Comparison of ENCODE assay signal across 35 cellular contexts in the genomic region with DNA sequence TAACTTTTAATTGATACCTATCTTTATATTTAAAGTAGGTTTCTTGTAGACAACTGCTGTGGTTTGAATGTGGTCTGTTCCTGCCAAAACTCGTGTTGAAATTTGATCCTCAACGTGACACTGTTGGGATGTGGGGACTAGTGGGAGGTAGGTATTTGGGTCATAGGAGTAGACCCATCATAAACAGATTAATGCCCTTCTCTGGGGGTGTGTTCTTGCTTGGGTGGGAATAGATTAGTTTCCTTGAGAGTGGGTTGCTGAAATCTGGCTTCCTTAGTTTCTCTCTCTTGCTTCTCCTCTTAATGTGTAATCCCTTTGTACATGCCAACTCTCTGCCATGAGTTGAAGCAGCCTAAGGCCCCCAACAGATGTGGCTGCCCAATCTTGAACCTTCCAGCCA.
"Had no signal": no experiment of that assay in that cellular context is flagged by ENCODE, and none has a peak within 500 bp of the region (broad histone marks: within the 10 kb centered on the region; RNA-seq: fewer than 3 reads in every experiment).

No MANE protein-coding gene starts in this region.

- H3K4me2 ChIP-seq: KMS-11, SK-N-SH had no signal

- H3K4me3 ChIP-seq: ascending aorta, body of pancreas, Peyer's patch, SJSA1 had no signal

- H3K4me3 Mint-ChIP-seq: activated CD4-positive, alpha-beta T cell treated with anti-CD3 and anti-CD28 coated beads, Interleukin-2, amount 10 ng/mL, durations not matched to agents 24 days and 14 days; activated CD8-positive, alpha-beta T cell treated with anti-CD3 and anti-CD28 coated beads for 36 hours; activated naive CD4-positive, alpha-beta T cell treated with anti-CD3 and anti-CD28 coated beads, Interleukin-2, amount 50 U/mL, for 24 hours; activated naive CD8-positive, alpha-beta T cell treated with anti-CD3 and anti-CD28 coated beads, Interleukin-2, amount 10 ng/mL, durations not matched to agents 7 days and 5 days; activated T-cell treated with anti-CD3 and anti-CD28 coated beads, Interleukin-2, amount 50 U/mL, for 72 hours; T-helper 1 cell treated with Interleukin-12 subunit alpha and Interleukin-12 subunit beta and Interleukin-4 antibody, amounts not matched to agents 30 μg/mL and 1 μg/mL, for 36 hours; T-helper 2 cell treated with Interferon-gamma antibody and Interleukin-4, amounts not matched to agents 5 μg/mL and 100 μg/mL, for 36 hours had no signal

- H3K27ac ChIP-seq: ascending aorta, body of pancreas, KMS-11, Peyer's patch, SJSA1 had no signal

- DNase-seq: activated CD4-positive, alpha-beta T cell treated with anti-CD3 and anti-CD28 coated beads, Interleukin-2, amount 10 ng/mL, durations not matched to agents 24 days and 14 days; activated CD4-positive, alpha-beta T cell treated with anti-CD3 and anti-CD28 coated beads, Interleukin-2, amount 50 U/mL, for 4 hours; activated CD8-positive, alpha-beta T cell treated with anti-CD3 and anti-CD28 coated beads for 36 hours; activated gamma-delta T cell; activated naive CD4-positive, alpha-beta T cell treated with Interleukin-2 at 50 U/mL for 16 hours; activated naive CD8-positive, alpha-beta T cell treated with anti-CD3 and anti-CD28 coated beads, Interleukin-2, amount 10 ng/mL, durations not matched to agents 7 days and 5 days; activated T-cell treated with anti-CD3 and anti-CD28 coated beads, Interleukin-2, amount 50 U/mL, for 1 hour; activated T-cell treated with anti-CD3 and anti-CD28 coated beads, Interleukin-2, amount 50 U/mL, for 72 hours; amygdala; body of pancreas; NCI-H1092 treated with DMSO at 0.1 percent for 48 hours; NCI-H1417; NCI-H146; NCI-H187; NCI-H2029 treated with DMSO at 0.1 percent for 48 hours; NCI-H2107; NCI-H2171; NCI-H446; NCI-H510A treated with DMSO at 0.1 percent for 48 hours; NCI-H526 treated with DMSO at 0.1 percent for 48 hours; NK-92 treated with Interleukin-12 subunit alpha and Interleukin-12 subunit beta, amount 100 ng/mL, for 24 hours; PC-3; Peyer's patch; RPMI8226; SHP77 treated with DMSO at 0.1 percent for 48 hours; SK-N-SH had no signal

- H3K36me3 ChIP-seq: Peyer's patch had no signal

- H3K9me3 Mint-ChIP-seq: activated CD4-positive, alpha-beta T cell treated with anti-CD3 and anti-CD28 coated beads, Interleukin-2, amount 10 ng/mL, durations not matched to agents 24 days and 14 days; activated CD8-positive, alpha-beta T cell treated with anti-CD3 and anti-CD28 coated beads for 36 hours; activated naive CD4-positive, alpha-beta T cell treated with anti-CD3 and anti-CD28 coated beads, Interleukin-2, amount 50 U/mL, for 24 hours; activated naive CD8-positive, alpha-beta T cell treated with anti-CD3 and anti-CD28 coated beads, Interleukin-2, amount 10 ng/mL, durations not matched to agents 7 days and 5 days; activated T-cell treated with anti-CD3 and anti-CD28 coated beads, Interleukin-2, amount 50 U/mL, for 72 hours; activated T-helper 2 cell treated with anti-CD3 and anti-CD28 coated beads, Interferon-gamma antibody, Interleukin-2, Interleukin-4, amounts not matched to agents 10 μg/mL and 5 μg/mL and 100 μg/mL, durations not matched to agents 14 hours and 24 hours and 36 hours; T-helper 1 cell treated with Interleukin-12 subunit alpha and Interleukin-12 subunit beta and Interleukin-4 antibody, amounts not matched to agents 30 μg/mL and 1 μg/mL, for 36 hours; T-helper 2 cell treated with Interferon-gamma antibody and Interleukin-4, amounts not matched to agents 5 μg/mL and 100 μg/mL, for 36 hours had no signal

- FAIRE-seq: bronchial epithelial cell, TTC549 had no signal

- H3K27me3 ChIP-seq: ascending aorta, body of pancreas, Peyer's patch, SJSA1 had no signal

- H3K9ac ChIP-seq: KMS-11, SK-N-SH had no signal

- H3K27me3 Mint-ChIP-seq: activated CD4-positive, alpha-beta T cell treated with anti-CD3 and anti-CD28 coated beads, Interleukin-2, amount 10 ng/mL, durations not matched to agents 24 days and 14 days; activated CD8-positive, alpha-beta T cell treated with anti-CD3 and anti-CD28 coated beads for 36 hours; activated naive CD4-positive, alpha-beta T cell treated with anti-CD3 and anti-CD28 coated beads, Interleukin-2, amount 50 U/mL, for 24 hours; activated naive CD8-positive, alpha-beta T cell treated with anti-CD3 and anti-CD28 coated beads, Interleukin-2, amount 10 ng/mL, durations not matched to agents 7 days and 5 days had no signal

- H3K9me3 ChIP-seq: ascending aorta, body of pancreas, Peyer's patch, SJSA1, SK-N-SH had no signal

- H3K4me1 ChIP-seq: ascending aorta, body of pancreas, Peyer's patch had no signal

- H3K27ac Mint-ChIP-seq: activated CD4-positive, alpha-beta T cell treated with anti-CD3 and anti-CD28 coated beads, Interleukin-2, amount 10 ng/mL, durations not matched to agents 24 days and 14 days; activated CD8-positive, alpha-beta T cell treated with anti-CD3 and anti-CD28 coated beads for 36 hours; activated naive CD4-positive, alpha-beta T cell treated with anti-CD3 and anti-CD28 coated beads, Interleukin-2, amount 50 U/mL, for 24 hours; activated naive CD8-positive, alpha-beta T cell treated with anti-CD3 and anti-CD28 coated beads, Interleukin-2, amount 10 ng/mL, durations not matched to agents 7 days and 5 days; activated T-cell treated with anti-CD3 and anti-CD28 coated beads, Interleukin-2, amount 50 U/mL, for 72 hours; activated T-helper 2 cell treated with anti-CD3 and anti-CD28 coated beads, Interferon-gamma antibody, Interleukin-2, Interleukin-4, amounts not matched to agents 10 μg/mL and 5 μg/mL and 100 μg/mL, durations not matched to agents 14 hours and 24 hours and 36 hours; T-helper 1 cell treated with Interleukin-12 subunit alpha and Interleukin-12 subunit beta and Interleukin-4 antibody, amounts not matched to agents 30 μg/mL and 1 μg/mL, for 36 hours; T-helper 2 cell treated with Interferon-gamma antibody and Interleukin-4, amounts not matched to agents 5 μg/mL and 100 μg/mL, for 36 hours had no signal
